In genomic region chr10:68787813-68788212, GRCh38 we compare ENCODE assay signal across 18 cellular contexts. TPM values are rescaled to one million over a fixed set of nuclear protein-coding genes. Genes with fewer than 3 reads are reported as not detected.
DNase-seq lines count a peak whose midpoint lies in the region; ATAC-seq, FAIRE-seq and TF ChIP-seq lines count a peak whose summit lies in the region.
"Had no signal": no experiment of that assay in that cellular context is flagged by ENCODE, and none has a peak within 500 bp of the region (broad histone marks: within the 10 kb centered on the region; RNA-seq: fewer than 3 reads in every experiment).

No MANE protein-coding gene starts in this region.

- H3K4me3 Mint-ChIP-seq in activated T-cell treated with anti-CD3 and anti-CD28 coated beads, Interleukin-2, amount 50 U/mL, for 24 hours = no peak overlapping the region
- no peak overlapping the region for H3K4me3 Mint-ChIP-seq in activated T-cell treated with anti-CD3 and anti-CD28 coated beads, Interleukin-2, amount 50 U/mL, for 72 hours
- no peak overlapping the region for H3K4me3 Mint-ChIP-seq in activated T-helper 17 cell treated with anti-CD3 and anti-CD28 coated beads, Interleukin-2, amount 50 U/mL, for 72 hours
- H3K4me3 Mint-ChIP-seq: CD4-positive, alpha-beta T cell had no signal

- peak; percentile 68 for FAIRE-seq in islet of Langerhans (lab: Jason Lieb, UNC)
- FAIRE-seq: A204.1, D721Med, G401.6, GM18507, HepG2 had no signal

- H3K27me3 ChIP-seq in ascending aorta = no peaks in the 10 kb centered on the region
- H3K27me3 ChIP-seq: BE2C had no signal

- intact Hi-C loops in lower leg skin (cut with DNase I; ENCODE audit: low total_unique reads) (no loop called here), ascending aorta (cut with DNase I) (no loop called here)

- H3K27me3 Mint-ChIP-seq in activated T-cell treated with anti-CD3 and anti-CD28 coated beads, Interleukin-2, amount 50 U/mL, for 24 hours = no peaks in the 10 kb centered on the region
- no peaks in the 10 kb centered on the region for H3K27me3 Mint-ChIP-seq in activated T-cell treated with anti-CD3 and anti-CD28 coated beads, Interleukin-2, amount 50 U/mL, for 72 hours (ENCODE audit: low read depth)
- no peaks in the 10 kb centered on the region for H3K27me3 Mint-ChIP-seq in activated T-helper 17 cell treated with anti-CD3 and anti-CD28 coated beads, Interleukin-2, amount 50 U/mL, for 72 hours
- H3K27me3 Mint-ChIP-seq: CD4-positive, alpha-beta T cell had no signal

- no peaks in the 10 kb centered on the region for H3K9me3 ChIP-seq in ascending aorta
- H3K9me3 ChIP-seq: BE2C, Caco-2, HAP-1 had no signal

- peaks cover 50 to 98% of the 10 kb centered on the region in 2 donors for H3K36me3 ChIP-seq in ascending aorta

- H3K9me3 Mint-ChIP-seq in activated T-cell treated with anti-CD3 and anti-CD28 coated beads, Interleukin-2, amount 50 U/mL, for 24 hours = no peaks in the 10 kb centered on the region
- no peaks in the 10 kb centered on the region for H3K9me3 Mint-ChIP-seq in activated T-cell treated with anti-CD3 and anti-CD28 coated beads, Interleukin-2, amount 50 U/mL, for 72 hours
- H3K9me3 Mint-ChIP-seq in activated T-helper 17 cell treated with anti-CD3 and anti-CD28 coated beads, Interleukin-2, amount 50 U/mL, for 72 hours = no peaks in the 10 kb centered on the region
- H3K9me3 Mint-ChIP-seq: CD4-positive, alpha-beta T cell had no signal

- peak overlapping the region; percentile 63 for H3K27ac Mint-ChIP-seq in activated T-cell treated with anti-CD3 and anti-CD28 coated beads, Interleukin-2, amount 50 U/mL, for 24 hours
- H3K27ac Mint-ChIP-seq in activated T-cell treated with anti-CD3 and anti-CD28 coated beads, Interleukin-2, amount 50 U/mL, for 72 hours = no peak overlapping the region
- H3K27ac Mint-ChIP-seq in activated T-helper 17 cell treated with anti-CD3 and anti-CD28 coated beads, Interleukin-2, amount 50 U/mL, for 72 hours = peak overlapping the region; percentile 52
- H3K27ac Mint-ChIP-seq: CD4-positive, alpha-beta T cell had no signal

- H3K27ac ChIP-seq in ascending aorta = no peak overlapping the region
- H3K27ac ChIP-seq: GM23248 had no signal

- no peaks in the 10 kb centered on the region for H3K4me1 ChIP-seq in ascending aorta
- H3K4me1 ChIP-seq: BE2C, Caco-2, HAP-1 had no signal

- no peak for ATAC-seq in activated T-cell treated with anti-CD3 and anti-CD28 coated beads, Interleukin-2, amount 50 U/mL, for 72 hours (replicated peaks in 1 of 2)
- peak; percentile 52 for ATAC-seq in activated T-helper 17 cell treated with anti-CD3 and anti-CD28 coated beads, Interleukin-2, amount 50 U/mL, for 72 hours (replicated peaks)
- ATAC-seq: HepG2 had no signal

- H3K4me3 ChIP-seq in lower leg skin (ENCODE audit: low read depth, poor library complexity, severe bottlenecking) = no peak overlapping the region
- no peak overlapping the region for H3K4me3 ChIP-seq in ascending aorta
- H3K4me3 ChIP-seq: GM23248, HAP-1 had no signal

- H3K36me3 Mint-ChIP-seq in activated T-cell treated with anti-CD3 and anti-CD28 coated beads, Interleukin-2, amount 50 U/mL, for 24 hours (ENCODE audit: low read depth) = peaks cover 85% of the 10 kb centered on the region
- H3K36me3 Mint-ChIP-seq in activated T-cell treated with anti-CD3 and anti-CD28 coated beads, Interleukin-2, amount 50 U/mL, for 72 hours (ENCODE audit: insufficient read depth in 2 of 2) = peaks cover 6 to 22% of the 10 kb centered on the region in 2 donors
- H3K36me3 Mint-ChIP-seq in activated T-helper 17 cell treated with anti-CD3 and anti-CD28 coated beads, Interleukin-2, amount 50 U/mL, for 72 hours (ENCODE audit: low read depth) = peaks cover 98% of the 10 kb centered on the region

- TF ChIP-seq CTCF in lower leg skin (IDR thresholded peaks at IDR 0.05) = no peak
- TF ChIP-seq CTCF in ascending aorta (IDR thresholded peaks at IDR 0.05) = no peak

- 93 to 95% methylated on average over 3 of the region's 3 CpGs for WGBS in lower leg skin, 2 donors

- no peak for DNase-seq in activated T-cell treated with anti-CD3 and anti-CD28 coated beads, Interleukin-2, amount 50 U/mL, for 24 hours
- DNase-seq in activated T-cell treated with anti-CD3 and anti-CD28 coated beads, Interleukin-2, amount 50 U/mL, for 72 hours = no peak
- no peak for DNase-seq in lower leg skin (ENCODE audit: low spot score in 2 of 2)
- no peak for DNase-seq in ascending aorta (ENCODE audit: low spot score in 2 of 2)
- DNase-seq: ACHN; BE2C; C1 segment of cervical spinal cord; Caco-2; CD4-positive, alpha-beta T cell; GM23248 had no signal

- no peak for TF ChIP-seq POLR2A in lower leg skin (IDR thresholded peaks at IDR 0.05)

- no peaks in the 10 kb centered on the region for H3K4me1 Mint-ChIP-seq in activated T-cell treated with anti-CD3 and anti-CD28 coated beads, Interleukin-2, amount 50 U/mL, for 24 hours (ENCODE audit: low read depth)
- no peaks in the 10 kb centered on the region for H3K4me1 Mint-ChIP-seq in activated T-cell treated with anti-CD3 and anti-CD28 coated beads, Interleukin-2, amount 50 U/mL, for 72 hours (ENCODE audit: low read depth)
- H3K4me1 Mint-ChIP-seq in activated T-helper 17 cell treated with anti-CD3 and anti-CD28 coated beads, Interleukin-2, amount 50 U/mL, for 72 hours = no peaks in the 10 kb centered on the region

RNA-seq across cellular contexts. Expression of gene STOX1, which starts 39.5 kb away (rescaled TPM):
- total RNA-seq in activated T-cell treated with anti-CD3 and anti-CD28 coated beads, Interleukin-2, amount 50 U/mL, for 72 hours = under 1 TPM; 0.19 to 0.41 TPM
- under 1 TPM; 0.21 to 0.39 TPM for total RNA-seq in activated T-helper 17 cell treated with anti-CD3 and anti-CD28 coated beads, Interleukin-2, amount 50 U/mL, for 72 hours
- total RNA-seq in lower leg skin (1 to 10 TPM; 1.5 to 2.6 (median 1.9) TPM), ascending aorta (0.11 TPM)
- total RNA-seq: GM23248 had no signal
